1 cellular context compared by ENCODE assay signal in the genomic region with DNA sequence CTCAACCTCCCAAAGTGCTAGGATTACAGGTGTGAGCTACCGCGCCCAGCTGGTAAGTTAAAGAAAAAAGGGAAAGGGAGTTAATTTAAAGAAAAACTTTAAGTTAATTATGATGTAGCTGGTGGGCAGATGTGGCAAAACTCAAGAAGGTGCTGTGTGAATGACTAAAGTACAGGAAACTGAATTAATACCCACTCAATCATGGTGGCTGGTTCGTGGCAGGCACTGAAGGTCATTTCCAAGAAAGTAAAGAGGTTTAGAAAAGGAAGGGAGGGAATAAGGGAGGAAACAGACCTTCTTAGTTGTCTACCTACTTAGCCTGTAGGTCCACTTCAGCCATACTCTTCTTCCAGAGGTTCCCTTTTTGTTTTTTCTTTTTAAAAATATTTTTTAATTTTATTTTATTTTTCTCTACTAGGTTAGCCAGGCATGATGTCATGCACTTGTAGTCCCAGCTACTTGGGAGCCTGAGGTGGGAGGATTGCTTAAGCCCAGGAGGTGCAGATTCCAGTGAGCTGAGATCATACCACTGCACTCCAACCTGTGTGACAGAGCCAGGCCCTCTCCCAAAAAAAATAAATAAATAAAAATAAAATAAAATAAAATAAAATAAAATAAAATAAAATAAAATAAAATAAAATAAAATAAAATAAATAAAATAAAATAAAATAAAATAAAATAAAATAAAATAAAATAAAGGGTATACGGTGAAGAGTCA.
TF ChIP-seq lines count a peak whose summit lies in the region.

No MANE protein-coding gene starts in this region.

TF ChIP-seq in HepG2, 621 proteins besides CTCF, POLR2A, EP300 and RAD21:
- no peak for TF ChIP-seq SMC3 (IDR thresholded peaks at IDR 0.05; ENCODE audit: low read length)
- peak; percentile 72 for TF ChIP-seq ATF7 (IDR thresholded peaks at IDR 0.05)
- no peak for TF ChIP-seq ATF7 (CRISPR knock-in tag; IDR thresholded peaks at IDR 0.05)
- peak; percentile 38; the same call in 1 of the 2 replicates for TF ChIP-seq FOSL2 (CRISPR knock-in tag; IDR thresholded peaks at IDR 0.05)
- TF ChIP-seq ZNF564 (CRISPR knock-in tag; IDR thresholded peaks at IDR 0.05) = 0 out of 2 replicates have a peak, but pooled peaks have one; percentile 30
- TF ChIP-seq, protein P1, sequence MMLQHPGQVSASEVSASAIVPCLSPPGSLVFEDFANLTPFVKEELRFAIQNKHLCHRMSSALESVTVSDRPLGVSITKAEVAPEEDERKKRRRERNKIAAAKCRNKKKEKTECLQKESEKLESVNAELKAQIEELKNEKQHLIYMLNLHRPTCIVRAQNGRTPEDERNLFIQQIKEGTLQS (CRISPR knock-in tag; IDR thresholded peaks at IDR 0.05) = 0 out of 2 replicates have a peak, but pooled peaks have one; percentile 36
- TF ChIP-seq TEAD3 (CRISPR knock-in tag; optimal IDR thresholded peaks at IDR 0.05; ENCODE audit: borderline replicate concordance) = no peak
- TF ChIP-seq CEBPB (IDR thresholded peaks at IDR 0.05; ENCODE audit: borderline replicate concordance, low read depth, low read length) = peak; percentile 51; the same call in 1 of the 2 replicates
